ENCODE assay signal across 8 cellular contexts in the genomic region with DNA sequence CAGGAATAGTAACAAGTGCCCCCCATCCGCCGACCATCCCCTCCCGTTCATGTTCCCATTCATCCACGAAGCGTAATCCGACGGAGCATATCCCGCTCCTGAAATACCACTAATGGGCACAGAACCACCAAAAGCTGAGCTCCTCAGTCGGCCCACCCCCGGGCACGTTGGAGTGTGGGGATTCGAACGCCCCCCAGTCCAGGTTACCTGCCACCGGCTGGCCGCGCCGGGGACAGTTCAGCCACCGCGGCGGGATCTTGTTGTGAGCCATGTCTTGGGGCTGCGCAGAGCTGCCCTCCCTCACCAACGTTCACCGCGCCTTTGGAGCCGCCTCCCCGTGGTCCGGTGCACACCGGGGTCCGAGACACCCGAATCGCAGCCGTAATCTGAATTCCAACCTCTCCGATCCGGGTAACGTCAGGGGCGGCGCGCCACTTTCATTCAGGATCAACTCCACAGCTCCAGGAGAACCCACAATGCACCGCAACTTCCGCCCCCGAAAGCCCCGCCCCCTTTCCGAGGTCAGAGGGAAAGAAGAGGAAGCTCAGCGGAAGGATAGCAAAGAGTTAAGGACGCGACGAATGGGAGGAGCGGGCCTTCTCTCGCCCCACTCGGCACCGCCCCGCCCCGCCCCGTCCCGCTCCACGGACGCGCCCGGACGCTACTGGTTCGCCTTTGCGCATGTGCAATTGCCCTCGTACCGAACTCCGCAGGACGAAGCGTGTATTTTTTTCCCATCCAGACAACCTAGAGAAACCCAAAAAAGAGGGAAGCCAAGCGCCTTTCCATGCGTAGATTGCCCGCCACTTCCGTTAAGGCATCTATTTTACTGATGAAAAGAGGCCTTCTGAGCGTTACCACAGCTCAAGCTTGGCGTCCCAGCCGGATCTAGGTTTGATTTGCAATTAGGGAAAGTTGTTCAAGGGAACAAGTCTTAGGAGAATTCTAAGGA. TPM values are rescaled to one million over a fixed set of nuclear protein-coding genes. Genes with fewer than 3 reads are reported as not detected.
DNase-seq lines count a peak whose midpoint lies in the region; ATAC-seq and TF ChIP-seq lines count a peak whose summit lies in the region.

A gene (minus strand): TSS at position 480 of the 952 bp plus-strand sequence. CDS start 209 bp downstream, at position 271.

- CTCF ChIA-PET in GM10248 (lab: Yijun Ruan, JAX): interaction anchor here (0.7 to 1.9 kb wide), 5 partner anchors 9 to 1896 kb away, joined by 3 to 9 read pairs (median 3); no protein-coding TSS in a partner anchor

- H3K36me3 ChIP-seq in osteoblast (ENCODE audit: insufficient read depth, low read length) (no peaks in the 10 kb centered on the region), thoracic aorta (no peaks in the 10 kb centered on the region)

- peaks cover 3% of the 10 kb centered on the region for H3K36me3 Mint-ChIP-seq in activated naive CD8-positive, alpha-beta T cell
- H3K36me3 Mint-ChIP-seq in glutamatergic neuron (ENCODE audit: unreplicated experiment): no peaks in the 10 kb centered on the region

- peak; percentile 99 for DNase-seq in GM10248 (ENCODE audit: extremely low spot score)
- peak; percentile 99 for DNase-seq in NCI-H1105 (lab: John Stamatoyannopoulos, UW)
- DNase-seq in SKM-1 treated with dmso at 0.1 percent for 144 hours (lab: John Stamatoyannopoulos, UW; ENCODE audit: unreplicated experiment): peak; percentile 98
- peak; percentile 100 for DNase-seq in glutamatergic neuron
- peak; percentile 97 for DNase-seq in osteoblast (ENCODE audit: insufficient read length, low spot score, missing footprints)
- DNase-seq in thoracic aorta (ENCODE audit: low spot score): peak; percentile 98

- ATAC-seq in HG02623 (IDR thresholded peaks at IDR 0.05; ENCODE audit: unreplicated experiment) (peak; percentile 98), thoracic aorta (ENCODE audit: insufficient number of reproducible peaks, low FRiP score, low read depth) (peak; percentile 98)

- peaks cover 48% of the 10 kb centered on the region for H3K79me2 ChIP-seq in osteoblast (ENCODE audit: insufficient read depth, low read length)

- peaks cover 49% of the 10 kb centered on the region for H3K4me1 Mint-ChIP-seq in activated naive CD8-positive, alpha-beta T cell (ENCODE audit: low read depth)
- H3K4me1 Mint-ChIP-seq in glutamatergic neuron (ENCODE audit: low read depth, unreplicated experiment): peaks cover 6% of the 10 kb centered on the region

- H3K4me3 ChIP-seq in osteoblast (ENCODE audit: insufficient read depth, low read length) (peak within 1 kb of the TSS; percentile 100), thoracic aorta (peak within 1 kb of the TSS; percentile 82)

- no peaks in the 10 kb centered on the region for H3K9me3 Mint-ChIP-seq in activated naive CD8-positive, alpha-beta T cell (ENCODE audit: low read depth)
- H3K9me3 Mint-ChIP-seq in glutamatergic neuron (ENCODE audit: unreplicated experiment): peaks cover 12% of the 10 kb centered on the region

- peak within 1 kb of the TSS; percentile 100 for H3K4me2 ChIP-seq in osteoblast (ENCODE audit: insufficient read depth, low read length)

- H4K20me1 ChIP-seq in osteoblast (ENCODE audit: insufficient read depth, low read length): peaks cover 3% of the 10 kb centered on the region

- peak within 1 kb of the TSS; percentile 99 for H3K4me3 Mint-ChIP-seq in activated naive CD8-positive, alpha-beta T cell
- H3K4me3 Mint-ChIP-seq in glutamatergic neuron (ENCODE audit: unreplicated experiment): peak within 1 kb of the TSS; percentile 99

- H3K27ac ChIP-seq in osteoblast (ENCODE audit: low read depth, low read length): peak within 1 kb of the TSS; percentile 87
- peak within 1 kb of the TSS; percentile 71 to 83 for H3K27ac ChIP-seq in thoracic aorta

- TF ChIP-seq CTCF in GM10248 (IDR thresholded peaks at IDR 0.05; ENCODE audit: control extremely low read depth, extremely low read depth, low read depth, missing control alignments) (no peak), glutamatergic neuron (IDR thresholded peaks at IDR 0.05; ENCODE audit: partially characterized antibody, unreplicated experiment) (no peak), osteoblast (IDR thresholded peaks at IDR 0.05; ENCODE audit: extremely low read depth, low read depth, low read length) (no peak), thoracic aorta (IDR thresholded peaks at IDR 0.05) (no peak)

- H3K27ac Mint-ChIP-seq in activated naive CD8-positive, alpha-beta T cell: peak within 1 kb of the TSS; percentile 92
- H3K27ac Mint-ChIP-seq in glutamatergic neuron (ENCODE audit: unreplicated experiment): peak within 1 kb of the TSS; percentile 72

- POLR2A ChIA-PET in GM10248 (lab: Yijun Ruan, JAX): interaction anchor here (0.8 to 1.0 kb wide), 3 partner anchors 9 to 1266 kb away, joined by 4 to 8 read pairs (median 4); a partner anchor contains a TSS

- H3K27me3 ChIP-seq in osteoblast (ENCODE audit: insufficient read depth, low read length): no peaks in the 10 kb centered on the region
- H3K27me3 ChIP-seq in thoracic aorta (replicated peaks; ENCODE audit: insufficient read depth): no peaks in the 10 kb centered on the region

- peak within 1 kb of the TSS; percentile 100 for H2AFZ ChIP-seq in osteoblast (ENCODE audit: low read length)

- H3K9me3 ChIP-seq in osteoblast (ENCODE audit: low read depth, low read length) (no peaks in the 10 kb centered on the region), thoracic aorta (no peaks in the 10 kb centered on the region)

- peaks cover 7% of the 10 kb centered on the region for H3K4me1 ChIP-seq in osteoblast (ENCODE audit: insufficient read depth, low read length)
- H3K4me1 ChIP-seq in thoracic aorta (ENCODE audit: control insufficient read depth in 1 of 2, low read depth in 2 of 2): peaks cover 8 to 16% of the 10 kb centered on the region in 2 donors

- H3K27me3 Mint-ChIP-seq in activated naive CD8-positive, alpha-beta T cell: no peaks in the 10 kb centered on the region
- peaks cover 5% of the 10 kb centered on the region for H3K27me3 Mint-ChIP-seq in glutamatergic neuron (ENCODE audit: unreplicated experiment)

RNA-seq across cellular contexts. Expression of the gene that starts here (rescaled TPM):
- total RNA-seq in glutamatergic neuron (ENCODE audit: unreplicated experiment) (23.9 TPM), osteoblast (19.2 and 20.3 TPM in 2 replicates), thoracic aorta (10 to 100 TPM; 13.5 to 20.5 TPM)

Comparison
In these comparisons a context has a peak if more than half of its experiments do, and no peak if none do; other contexts are left out.
1. Peak in every context shown above with its lines: DNase-seq, ATAC-seq, H3K4me3 ChIP-seq and H3K27ac ChIP-seq.